In the genomic region with DNA sequence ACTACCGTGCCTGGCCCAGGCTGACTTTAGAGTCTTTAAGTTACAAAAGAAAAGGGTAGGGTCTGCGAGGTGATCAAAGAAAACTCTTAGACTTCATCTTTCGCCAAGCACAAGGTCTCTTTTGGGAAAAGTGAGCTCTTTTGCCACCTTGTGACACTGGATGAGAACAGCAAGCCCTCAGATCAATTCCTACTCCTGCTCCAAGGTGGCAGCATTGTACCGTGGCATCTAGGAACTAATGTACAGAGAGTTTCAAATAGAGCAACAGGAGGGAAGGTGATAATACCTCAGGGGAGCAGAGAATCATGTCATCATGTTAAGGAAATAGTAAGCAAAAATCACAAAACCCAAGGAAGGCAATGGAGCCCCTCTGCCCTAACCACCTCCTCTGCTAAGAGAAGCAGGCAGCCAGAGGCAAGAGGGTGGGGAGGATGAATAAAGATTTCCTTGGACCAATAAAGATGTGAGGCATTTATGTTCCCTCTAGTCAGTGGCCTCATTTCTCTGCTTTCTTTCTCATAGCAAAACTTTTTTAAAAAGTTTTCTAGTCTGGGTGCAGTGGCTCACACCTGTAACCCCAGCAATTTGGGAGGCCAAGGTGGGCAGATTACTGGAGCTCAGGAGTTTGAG, we compare ENCODE assay signal across 8 cellular contexts. TPM values are rescaled to one million over a fixed set of nuclear protein-coding genes. Genes with fewer than 3 reads are reported as not detected.
A peak's percentile ranks its signal among the peaks of the same experiment; 100 is the strongest.
DNase-seq lines count a peak whose midpoint lies in the region; ATAC-seq and TF ChIP-seq lines count a peak whose summit lies in the region.

No MANE protein-coding gene starts in this region.

- DNase-seq in ELF-1 (ENCODE audit: low read depth, low spot score) (peak; percentile 82), NCI-H526 (lab: John Stamatoyannopoulos, UW) (peak; percentile 79 to 93), cerebellar cortex (ENCODE audit: low spot score) (peak; percentile 91), left lung (no peak)
- peak; percentile 47 for DNase-seq in activated CD4-positive, alpha-beta T cell treated with anti-CD3 and anti-CD28 coated beads for 1 hour
- DNase-seq in stimulated activated CD4-positive, alpha-beta T cell treated with anti-CD3 and anti-CD28 coated beads, Interleukin-4, amount 100 ng/mL, for 48 hours (ENCODE audit: low read depth in 2 of 2), result peak; percentile 35 to 50

- H3K27me3 ChIP-seq in left lung, result no peaks in the 10 kb centered on the region

- peak; percentile 78 to 94 for TF ChIP-seq CTCF in left lung (IDR thresholded peaks at IDR 0.05)

- H3K36me3 ChIP-seq in left lung, result no peaks in the 10 kb centered on the region

- no peaks in the 10 kb centered on the region for H3K9me3 ChIP-seq in left lung

- H3K4me3 ChIP-seq in left lung, result no peak overlapping the region

- no peak overlapping the region for H3K27ac ChIP-seq in left lung

- intact Hi-C loops in left lung (cut with DNase I), result no loop called here

- peak; percentile 58 for ATAC-seq in HG03196 (IDR thresholded peaks at IDR 0.05; ENCODE audit: unreplicated experiment)
- ATAC-seq in left lung, result peak; percentile 100
- ATAC-seq in GM19452 (IDR thresholded peaks at IDR 0.05; ENCODE audit: unreplicated experiment), result no peak

- H3K4me1 ChIP-seq in left lung, result no peaks in the 10 kb centered on the region

RNA-seq across cellular contexts. Expression of gene C17orf78, which starts 2.1 kb away (rescaled TPM):
- total RNA-seq in left lung, result not detected

RNA-seq across cellular contexts. Expression of gene ACACA, which starts 33.0 kb away (rescaled TPM):
- 100 to 1,000 TPM; 122 to 128 TPM for total RNA-seq in left lung

RNA-seq across cellular contexts. Expression of gene TADA2A, which starts 33.0 kb away (rescaled TPM):
- total RNA-seq in left lung, result 10 to 100 TPM; 16.3 to 17.9 TPM

Comparison
In these comparisons a context has a peak if more than half of its experiments do, and no peak if none do; other contexts are left out.
1. DNase-seq: peak in ELF-1 (single experiment), NCI-H526 (2 of 2), activated CD4-positive, alpha-beta T cell treated with anti-CD3 and anti-CD28 coated beads for 1 hour (single experiment), cerebellar cortex (single experiment) and stimulated activated CD4-positive, alpha-beta T cell treated with anti-CD3 and anti-CD28 coated beads, Interleukin-4, amount 100 ng/mL, for 48 hours (2 of 2); none in left lung (0 of 2).